Comparison of ENCODE assay signal across 9 cellular contexts in the genomic region with DNA sequence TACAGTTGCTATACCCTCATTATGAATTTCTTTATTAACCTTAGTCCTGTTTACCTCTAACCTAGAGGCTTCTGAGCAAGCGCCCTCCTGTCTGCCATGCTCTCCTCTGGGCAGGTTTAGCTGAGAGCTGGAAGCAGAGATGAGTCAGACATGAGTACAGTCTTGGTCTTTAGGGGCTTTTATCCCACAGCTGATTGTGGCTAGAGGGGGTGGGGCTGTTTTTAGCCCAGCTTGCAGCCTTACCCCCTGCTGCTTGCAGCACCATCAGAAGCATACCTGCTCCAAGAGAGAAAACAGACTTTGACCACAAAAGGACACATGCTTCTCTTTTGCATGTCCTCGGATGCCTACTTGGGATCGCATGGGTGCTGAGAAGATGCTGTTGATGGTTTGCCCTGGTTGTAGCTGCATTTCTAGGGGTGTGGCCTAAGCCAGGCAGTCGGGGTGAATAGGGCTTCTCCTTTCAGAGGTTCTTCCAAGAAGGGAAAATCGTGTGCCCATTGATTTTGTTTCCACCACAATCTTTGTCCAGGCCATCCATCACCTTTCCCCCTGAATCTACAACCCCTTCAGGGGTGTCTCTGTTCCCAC.
A peak's percentile ranks its signal among the peaks of the same experiment; 100 is the strongest.
DNase-seq lines count a peak whose midpoint lies in the region; ATAC-seq lines count a peak whose summit lies in the region.
"Had no signal": no experiment of that assay in that cellular context is flagged by ENCODE, and none has a peak within 500 bp of the region (broad histone marks: within the 10 kb centered on the region; RNA-seq: fewer than 3 reads in every experiment).

No MANE protein-coding gene starts in this region.

- H3K4me1 Mint-ChIP-seq in activated T-cell treated with anti-CD3 and anti-CD28 coated beads, Interleukin-2, amount 50 U/mL, for 4 hours (ENCODE audit: low read depth): no peaks in the 10 kb centered on the region

- H3K4me3 Mint-ChIP-seq in activated T-cell treated with anti-CD3 and anti-CD28 coated beads, Interleukin-2, amount 50 U/mL, for 4 hours: no peak overlapping the region

- no peaks in the 10 kb centered on the region for H3K9me3 Mint-ChIP-seq in activated T-cell treated with anti-CD3 and anti-CD28 coated beads, Interleukin-2, amount 50 U/mL, for 4 hours

- no peaks in the 10 kb centered on the region for H3K27me3 Mint-ChIP-seq in activated T-cell treated with anti-CD3 and anti-CD28 coated beads, Interleukin-2, amount 50 U/mL, for 4 hours (ENCODE audit: low read depth)
- H3K27me3 Mint-ChIP-seq: progenitor cell of endocrine pancreas had no signal

- peak; percentile 34 for DNase-seq in activated T-cell treated with anti-CD3 and anti-CD28 coated beads, Interleukin-2, amount 50 U/mL, for 4 hours
- DNase-seq in islet precursor cell: peak; percentile 90
- DNase-seq in posterior vena cava (ENCODE audit: low spot score): no peak
- DNase-seq in GOT3 (lab: John Stamatoyannopoulos, UW): no peak
- DNase-seq in iPS-NIHi7 (ENCODE audit: extremely low spot score): no peak

- ATAC-seq in GM18502 (IDR thresholded peaks at IDR 0.05; ENCODE audit: poor library complexity, unreplicated experiment) (peak; percentile 83), HG02798 (IDR thresholded peaks at IDR 0.05; ENCODE audit: poor library complexity, unreplicated experiment) (peak; percentile 59), HG02678 (IDR thresholded peaks at IDR 0.05; ENCODE audit: unreplicated experiment) (no peak)
- peak; percentile 86 to 96 for ATAC-seq in activated T-cell treated with anti-CD3 and anti-CD28 coated beads, Interleukin-2, amount 50 U/mL, for 4 hours

- intact Hi-C loops in posterior vena cava (cut with DNase I): loop anchor here in 1 of 2 donors (10.0 kb wide), 1 partner anchor 116 kb away; a partner anchor contains a TSS

- H3K36me3 Mint-ChIP-seq in activated T-cell treated with anti-CD3 and anti-CD28 coated beads, Interleukin-2, amount 50 U/mL, for 4 hours (ENCODE audit: insufficient read depth): no peaks in the 10 kb centered on the region

Comparison
In these comparisons a context has a peak if more than half of its experiments do, and no peak if none do; other contexts are left out.
1. DNase-seq: peak in activated T-cell treated with anti-CD3 and anti-CD28 coated beads, Interleukin-2, amount 50 U/mL, for 4 hours (single experiment) and islet precursor cell (single experiment); none in posterior vena cava (single experiment), GOT3 (single experiment) and iPS-NIHi7 (single experiment).